In genomic region chr15:78989701-78990248, GRCh38 we compare ENCODE assay signal across 22 cellular contexts. TPM values are rescaled to one million over a fixed set of nuclear protein-coding genes. Genes with fewer than 3 reads are reported as not detected.
A peak's percentile ranks its signal among the peaks of the same experiment; 100 is the strongest.
DNase-seq lines count a peak whose midpoint lies in the region; ATAC-seq and TF ChIP-seq lines count a peak whose summit lies in the region.
"Had no signal": no experiment of that assay in that cellular context is flagged by ENCODE, and none has a peak within 500 bp of the region (broad histone marks: within the 10 kb centered on the region; RNA-seq: fewer than 3 reads in every experiment).

No MANE protein-coding gene starts in this region.

- H4K8ac ChIP-seq in IMR-90 (ENCODE audit: low read depth in 2 of 2, low read length in 2 of 2): peak overlapping the region; percentile 81 to 91; a peak in 2 of 4 replicates

- TF ChIP-seq EP300 in stomach (IDR thresholded peaks at IDR 0.05): no peak

- peak overlapping the region; percentile 65 for H2AK9ac ChIP-seq in IMR-90 (replicated peaks; ENCODE audit: low read depth, low read length, poor library complexity)

- TF ChIP-seq CTCF in IMR-90 (conservative IDR thresholded peaks at IDR 0.05; ENCODE audit: low read depth, low read length) (no peak), colonic mucosa (IDR thresholded peaks at IDR 0.05) (no peak), stomach (IDR thresholded peaks at IDR 0.05) (no peak), MM.1S (IDR thresholded peaks at IDR 0.05; ENCODE audit: low read length) (no peak), GM10266 (IDR thresholded peaks at IDR 0.05; ENCODE audit: control insufficient read depth, insufficient read depth, low read depth, missing control alignments) (no peak)

- peak overlapping the region; percentile 96 for H2BK20ac ChIP-seq in IMR-90 (ENCODE audit: low read depth, low read length)

- H3K4me3 ChIP-seq in IMR-90 (ENCODE audit: insufficient read depth, low read depth, low read length) (no peak overlapping the region), colonic mucosa (no peak overlapping the region), muscle layer of duodenum (ENCODE audit: low read depth in 1 of 2, low read length in 2 of 2) (no peak overlapping the region), stomach (no peak overlapping the region), MM.1S (ENCODE audit: low read length) (no peak overlapping the region)
- H3K4me3 ChIP-seq: right atrium auricular region, SJSA1, uterus had no signal

- H2AFZ ChIP-seq in IMR-90 (replicated peaks; ENCODE audit: low read length, poor library complexity) (peak overlapping the region; percentile 3), MM.1S (ENCODE audit: low read length) (no peak overlapping the region)

- TF ChIP-seq RAD21 in IMR-90 (IDR thresholded peaks at IDR 0.05; ENCODE audit: low read length): no peak

- H2BK15ac ChIP-seq in IMR-90 (ENCODE audit: low read depth, low read length): peak overlapping the region; percentile 89; the same call in 2 of the 3 replicates

- no peaks in the 10 kb centered on the region for H3K9me2 ChIP-seq in MM.1S (replicated peaks; ENCODE audit: insufficient read depth, low read length)

- no peak overlapping the region for H3K9ac ChIP-seq in IMR-90 (ENCODE audit: low read depth, low read length)
- H3K9ac ChIP-seq in colonic mucosa (ENCODE audit: low read depth in 2 of 2, low read length in 2 of 2): no peak overlapping the region
- H3K9ac ChIP-seq in MM.1S (ENCODE audit: low read length): no peak overlapping the region

- in situ Hi-C loops in IMR-90 (cut with MboI; ENCODE audit: low sequenced_read_pairs): no loop called here

- H3K4me1 ChIP-seq in IMR-90 (ENCODE audit: control insufficient read depth, insufficient read depth, low read length) (peaks cover 26% of the 10 kb centered on the region), colonic mucosa (no peaks in the 10 kb centered on the region), muscle layer of duodenum (ENCODE audit: control insufficient read depth in 1 of 2, insufficient read depth in 2 of 2, low read length in 2 of 2) (peaks cover 0 to 6% of the 10 kb centered on the region in 2 donors), stomach (peaks cover 15 to 45% (median 28%) of the 10 kb centered on the region in 4 donors), MM.1S (ENCODE audit: low read length) (0 out of 2 replicates have a peak, but pooled peaks cover 3% of the 10 kb centered on the region)
- H3K4me1 ChIP-seq: uterus had no signal

- H3K23ac ChIP-seq in IMR-90 (ENCODE audit: low read depth, low read length): no peak overlapping the region

- no peak overlapping the region for H3K56ac ChIP-seq in IMR-90 (ENCODE audit: extremely low read depth, insufficient read depth, low read length)

- peak overlapping the region; percentile 92 for H3K4ac ChIP-seq in IMR-90 (ENCODE audit: low read depth, low read length)

- peak overlapping the region; percentile 63 for H3K18ac ChIP-seq in IMR-90 (ENCODE audit: low read depth, low read length)

- no peaks in the 10 kb centered on the region; a peak in 1 of 4 replicates for H3K79me1 ChIP-seq in IMR-90 (ENCODE audit: low read depth in 1 of 2, low read length in 2 of 2)

- H3K27ac ChIP-seq in IMR-90 (ENCODE audit: insufficient read depth, low read length) (0 out of 2 replicates have a peak overlapping the region, but pooled peaks have one; percentile 7), colonic mucosa (peak overlapping the region; percentile 40), muscle layer of duodenum (ENCODE audit: low read length) (peak overlapping the region; percentile 82), stomach (peak overlapping the region in 4 of 5 donors; percentile 27 to 83 (median 52)), MM.1S (ENCODE audit: low read length) (no peak overlapping the region)
- H3K27ac ChIP-seq: neutrophil had no signal

- H4K5ac ChIP-seq in IMR-90 (ENCODE audit: low read depth, low read length): peak overlapping the region; percentile 35

- peak overlapping the region; percentile 58 for H2BK5ac ChIP-seq in IMR-90 (ENCODE audit: low read depth, low read length, poor library complexity, severe bottlenecking)

- H3K9me1 ChIP-seq in IMR-90 (ENCODE audit: insufficient read depth, low read length): peaks cover 27% of the 10 kb centered on the region

- H4K91ac ChIP-seq in IMR-90 (ENCODE audit: insufficient read depth, low read depth, low read length): peak overlapping the region; percentile 53

- 100% methylated on average over 1 of the region's 9 CpGs; no CpG with 5 or more reads in 1 of the 2 experiments for WGBS in IMR-90 (ENCODE audit: extremely low coverage in 2 of 2, insufficient read length in 1 of 2), 2 experiments
- WGBS in stomach, 5 donors: 88 to 94% (median 91%) methylated on average over 9 of the region's 9 CpGs

- H3K36me3 ChIP-seq in IMR-90 (ENCODE audit: control insufficient read depth, insufficient read depth, low read length): no peaks in the 10 kb centered on the region
- H3K36me3 ChIP-seq in colonic mucosa: no peaks in the 10 kb centered on the region
- H3K36me3 ChIP-seq in muscle layer of duodenum (ENCODE audit: control insufficient read depth in 1 of 2, insufficient read depth in 2 of 2, low read length in 2 of 2): no peaks in the 10 kb centered on the region
- H3K36me3 ChIP-seq in stomach: no peaks in the 10 kb centered on the region
- H3K36me3 ChIP-seq in MM.1S (replicated peaks; ENCODE audit: insufficient read depth, low read length): no peaks in the 10 kb centered on the region
- H3K36me3 ChIP-seq: neutrophil, right atrium auricular region, SJSA1, uterus had no signal

- H3K4me2 ChIP-seq in IMR-90 (ENCODE audit: low read depth, low read length) (no peak overlapping the region), MM.1S (ENCODE audit: low read depth, low read length) (no peak overlapping the region)

- TF ChIP-seq POLR2A in IMR-90 (IDR thresholded peaks at IDR 0.05; ENCODE audit: low read depth, low read length) (no peak), stomach (IDR thresholded peaks at IDR 0.05) (no peak)

- no peaks in the 10 kb centered on the region for H3K27me3 ChIP-seq in IMR-90 (ENCODE audit: control insufficient read depth, insufficient read depth, low read length)
- no peaks in the 10 kb centered on the region for H3K27me3 ChIP-seq in colonic mucosa
- no peaks in the 10 kb centered on the region for H3K27me3 ChIP-seq in muscle layer of duodenum (ENCODE audit: low read depth, low read length)
- H3K27me3 ChIP-seq in stomach: no peaks in the 10 kb centered on the region
- no peaks in the 10 kb centered on the region for H3K27me3 ChIP-seq in MM.1S (replicated peaks; ENCODE audit: insufficient read depth, low read length)
- H3K27me3 ChIP-seq: right atrium auricular region, SJSA1, uterus had no signal

- H2AK5ac ChIP-seq in IMR-90 (ENCODE audit: low read depth, low read length): peak overlapping the region; percentile 41; the same call in 1 of the 2 replicates

- dilution Hi-C loops in IMR-90 (cut with HindIII; ENCODE audit: low sequenced_read_pairs, unreplicated experiment): no loop called here

- CTCF ChIA-PET in IMR-90 (lab: Yijun Ruan, JAX): interaction anchor here (0.7 to 1.3 kb wide), 3 partner anchors 10 to 39 kb away, joined by 3 to 6 read pairs (median 4); no protein-coding TSS in a partner anchor

- intact Hi-C loops in IMR-90 (cut with micrococcal nuclease): no loop called here
- intact Hi-C loops in colonic mucosa (cut with DNase I): no loop called here
- intact Hi-C loops in stomach (cut with DNase I; ENCODE audit: low total_unique reads): no loop called here

- H3F3A ChIP-seq in MM.1S (ENCODE audit: insufficient read depth, low read length): no peaks in the 10 kb centered on the region

- H3K9me3 ChIP-seq in IMR-90 (ENCODE audit: control insufficient read depth, insufficient read depth, low read length): no peaks in the 10 kb centered on the region
- no peaks in the 10 kb centered on the region for H3K9me3 ChIP-seq in colonic mucosa
- H3K9me3 ChIP-seq in muscle layer of duodenum (ENCODE audit: control insufficient read depth in 1 of 2, low read length in 2 of 2): no peaks in the 10 kb centered on the region
- H3K9me3 ChIP-seq in stomach: no peaks in the 10 kb centered on the region
- H3K9me3 ChIP-seq in MM.1S (replicated peaks; ENCODE audit: insufficient read depth, low read length): no peaks in the 10 kb centered on the region
- H3K9me3 ChIP-seq: neutrophil, right atrium auricular region, SJSA1, uterus had no signal

- no peak for DNase-seq in IMR-90
- DNase-seq in colonic mucosa: no peak
- no peak for DNase-seq in stomach
- DNase-seq in germinal center (ENCODE audit: low spot score): no peak
- no peak for DNase-seq in MM.1S
- DNase-seq in GM10266 (ENCODE audit: extremely low spot score): no peak
- DNase-seq: activated CD4-positive, CD25-positive, alpha-beta regulatory T cell; activated CD8-positive, alpha-beta memory T cell treated with anti-CD3 and anti-CD28 coated beads for 24 hours; activated T-cell treated with anti-CD3 and anti-CD28 coated beads, Interleukin-2, amount 50 U/mL, for 48 hours; CD8-positive, alpha-beta T cell; hypothalamus; NCI-H1694 treated with DMSO at 0.1 percent for 48 hours; NCI-H2227 treated with DMSO at 0.1 percent for 48 hours; NCI-H774; stimulated activated CD4-positive, alpha-beta T cell treated with anti-CD3 and anti-CD28 coated beads, Interleukin-1b, Interleukin-23, amount 100 ng/mL, for 48 hours; stimulated activated naive CD4-positive, alpha-beta T cell treated with Interleukin-2 at 50 U/mL for 16 hours; uterus had no signal

- no peak for ATAC-seq in IMR-90 (ENCODE audit: low read depth)
- no peak for ATAC-seq in GM18870 (IDR thresholded peaks at IDR 0.05; ENCODE audit: unreplicated experiment)
- ATAC-seq: CD8-positive, alpha-beta T cell had no signal

- POLR2A ChIA-PET in IMR-90 (lab: Charles Lee; ENCODE audit: unreplicated experiment): no interaction called here

- peak overlapping the region; percentile 61 for H3K14ac ChIP-seq in IMR-90 (replicated peaks; ENCODE audit: low read depth, low read length)

- no TSS peak for BruUV-seq in IMR-90 (replicated peaks; lab: Mats Ljungman, UMichigan)

- H3K79me2 ChIP-seq in MM.1S (ENCODE audit: low read length): no peaks in the 10 kb centered on the region

- H2BK120ac ChIP-seq in IMR-90 (ENCODE audit: low read depth, low read length): peak overlapping the region; percentile 96

- H4K20me1 ChIP-seq in IMR-90 (ENCODE audit: insufficient read depth, low read length) (no peaks in the 10 kb centered on the region), MM.1S (ENCODE audit: insufficient read depth, low read length) (no peaks in the 10 kb centered on the region)

TF ChIP-seq in IMR-90, 13 proteins besides CTCF, POLR2A, EP300 and RAD21 (continues in another document):
- TF ChIP-seq RFX5 (IDR thresholded peaks at IDR 0.05; ENCODE audit: low read depth, low read length): no peak
- no peak for TF ChIP-seq MXI1 (IDR thresholded peaks at IDR 0.05; ENCODE audit: borderline replicate concordance, low read depth, low read length)
- no peak for TF ChIP-seq SMC3 (IDR thresholded peaks at IDR 0.05; ENCODE audit: low read depth, low read length)

RNA-seq across cellular contexts. Expression of gene CTSH, which starts 44.9 kb away (rescaled TPM):
- total RNA-seq in IMR-90 (2012; rRNA removed) (5.6 and 11.7 TPM in 2 replicates), colonic mucosa (10 to 100 TPM; 34.4 to 58.5 TPM), stomach (100 to 1,000 TPM; 173 to 386 (median 309) TPM)
- polyA plus RNA-seq in IMR-90 (2012; rRNA removed) (13.9 and 18.4 TPM in 2 replicates), stomach (100 to 1,000 TPM in 2 of 3 donors, 10 to 100 TPM in 1; 79.3 to 193 (median 125) TPM)
- polyA plus RNA-seq in IMR-90 (2012; cell fraction: cytosol; rRNA removed): 7.8 and 8.4 TPM in 2 replicates
- 8.4 and 13.5 TPM in 2 replicates for polyA plus RNA-seq in IMR-90 (2012; cell fraction: nucleus; rRNA removed; ENCODE audit: low replicate concordance)
